ENCODE assay signal across 16 cellular contexts in the genomic region with DNA sequence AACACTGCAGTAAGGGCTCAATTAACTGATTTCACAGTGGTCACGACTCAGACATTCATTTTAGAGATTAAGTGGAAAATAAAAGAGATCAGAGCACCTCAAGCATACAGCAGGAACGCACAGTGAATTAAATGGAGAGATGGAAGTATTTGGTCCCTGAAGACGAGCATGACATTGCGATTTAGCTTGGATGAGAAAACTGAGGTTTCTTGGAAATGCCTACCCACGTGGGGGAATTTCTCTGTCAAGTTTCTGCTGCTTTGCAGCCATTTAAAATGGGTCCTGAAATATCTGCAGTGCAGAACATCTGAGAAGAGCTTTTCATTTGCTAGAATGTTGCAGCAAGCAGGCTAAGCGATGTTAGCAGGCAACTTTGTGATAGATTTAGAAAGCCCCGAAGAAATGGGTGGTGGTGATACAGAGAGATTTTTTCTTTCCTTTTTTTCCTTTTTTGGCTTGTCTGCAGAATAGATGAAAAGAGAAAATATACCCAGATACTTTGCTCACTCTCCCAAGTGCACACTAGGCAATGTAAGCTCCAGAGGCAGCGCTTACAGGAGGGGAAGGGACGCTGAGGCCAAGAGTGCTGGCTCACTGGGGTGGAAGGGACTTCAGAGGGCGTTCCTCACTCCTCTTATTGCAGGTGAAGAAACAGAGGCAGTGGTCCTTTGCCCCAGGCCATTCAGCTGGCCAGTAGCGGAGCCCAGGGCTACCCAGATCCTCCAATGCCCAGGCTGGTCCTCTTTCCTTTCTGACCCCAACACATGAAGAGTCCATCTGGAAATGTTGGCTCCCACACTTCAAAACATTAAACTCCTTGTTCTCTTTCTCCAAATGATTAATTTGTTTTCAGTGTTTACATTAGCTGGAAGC.
DNase-seq lines count a peak whose midpoint lies in the region; ATAC-seq and TF ChIP-seq lines count a peak whose summit lies in the region.
"Had no signal": no experiment of that assay in that cellular context is flagged by ENCODE, and none has a peak within 500 bp of the region (broad histone marks: within the 10 kb centered on the region; RNA-seq: fewer than 3 reads in every experiment).

No MANE protein-coding gene starts in this region.

- H3K9me3 Mint-ChIP-seq in progenitor cell of endocrine pancreas (ENCODE audit: low read depth): no peaks in the 10 kb centered on the region
- H3K9me3 Mint-ChIP-seq: activated naive CD4-positive, alpha-beta T cell treated with anti-CD3 and anti-CD28 coated beads for 36 hours had no signal

- ATAC-seq in HG03045 (IDR thresholded peaks at IDR 0.05; ENCODE audit: unreplicated experiment): no peak
- ATAC-seq: WTC11 had no signal

- BruUV-seq in A673 (replicated peaks; lab: Mats Ljungman, UMichigan): no TSS peak

- H3K4me3 ChIP-seq in fibroblast of mammary gland (ENCODE audit: control insufficient read depth, low read depth, low read length) (no peak overlapping the region), vagina (no peak overlapping the region), A673 (ENCODE audit: low read depth, low read length, poor library complexity, severe bottlenecking) (no peak overlapping the region)
- H3K4me3 ChIP-seq: thyroid gland had no signal

- TF ChIP-seq CTCF in fibroblast of mammary gland (conservative IDR thresholded peaks at IDR 0.05; ENCODE audit: control insufficient read depth, insufficient read depth, low read depth, low read length): no peak
- TF ChIP-seq CTCF in progenitor cell of endocrine pancreas (IDR thresholded peaks at IDR 0.05; ENCODE audit: unreplicated experiment): no peak
- TF ChIP-seq CTCF in vagina (IDR thresholded peaks at IDR 0.05): no peak
- TF ChIP-seq CTCF in A673 (conservative IDR thresholded peaks at IDR 0.05; ENCODE audit: low read depth, low read length): no peak

- no peak overlapping the region for H3K4me3 Mint-ChIP-seq in progenitor cell of endocrine pancreas (ENCODE audit: low read depth)
- H3K4me3 Mint-ChIP-seq: activated naive CD4-positive, alpha-beta T cell treated with anti-CD3 and anti-CD28 coated beads for 36 hours; WTC11 had no signal

- intact Hi-C loops in vagina (cut with DNase I) (no loop called here), A673 (cut with micrococcal nuclease; ENCODE audit: unreplicated experiment) (no loop called here)

- DNase-seq in EH (ENCODE audit: low read depth) (peak; percentile 22), amniotic epithelial cell (ENCODE audit: low read depth) (peak; percentile 18), fibroblast of mammary gland (ENCODE audit: low read depth) (peak; percentile 8), progenitor cell of endocrine pancreas (ENCODE audit: low spot score, unreplicated experiment) (no peak), vagina (ENCODE audit: extremely low spot score in 2 of 2) (no peak), A673 (ENCODE audit: low spot score) (no peak), mesenteric fat pad (ENCODE audit: low spot score) (no peak)
- DNase-seq: activated naive CD4-positive, alpha-beta T cell treated with anti-CD3 and anti-CD28 coated beads for 36 hours; caudate nucleus; NCI-H1694 treated with DMSO at 0.1 percent for 48 hours; NCI-H510A; stimulated activated CD4-positive, alpha-beta T cell treated with anti-CD3 and anti-CD28 coated beads, Interleukin-1b, Interleukin-23, amount 100 ng/mL, for 48 hours; SW 1271; thyroid gland had no signal

- H3K4me1 ChIP-seq in vagina: peaks cover 17% of the 10 kb centered on the region
- no peaks in the 10 kb centered on the region for H3K4me1 ChIP-seq in A673 (ENCODE audit: insufficient read depth, low read length, poor library complexity, severe bottlenecking)

- H3K36me3 Mint-ChIP-seq in progenitor cell of endocrine pancreas (ENCODE audit: insufficient read depth): no peaks in the 10 kb centered on the region

- H3K4me1 Mint-ChIP-seq in progenitor cell of endocrine pancreas (ENCODE audit: low read depth): peaks cover 14% of the 10 kb centered on the region

- TF ChIP-seq POLR2A in vagina (IDR thresholded peaks at IDR 0.05): no peak

- CTCF ChIA-PET in A673 (lab: Charles Lee): no interaction called here

- H3K27me3 Mint-ChIP-seq in progenitor cell of endocrine pancreas: no peaks in the 10 kb centered on the region

- H3K36me3 ChIP-seq in vagina (no peaks in the 10 kb centered on the region), A673 (ENCODE audit: insufficient read depth, low read length, poor library complexity, severe bottlenecking) (no peaks in the 10 kb centered on the region)
- H3K36me3 ChIP-seq: thyroid gland had no signal

- no peak overlapping the region for H3K27ac ChIP-seq in vagina
- H3K27ac ChIP-seq in A673 (ENCODE audit: low read depth, low read length, poor library complexity, severe bottlenecking): no peak overlapping the region
- H3K27ac ChIP-seq: thyroid gland had no signal

- H3K9me3 ChIP-seq in vagina (no peaks in the 10 kb centered on the region), A673 (ENCODE audit: low read depth, low read length, poor library complexity, severe bottlenecking) (no peaks in the 10 kb centered on the region)
- H3K9me3 ChIP-seq: thyroid gland had no signal

- POLR2A ChIA-PET in A673 (lab: Charles Lee; ENCODE audit: low non-redundant PET): no interaction called here

- H3K27me3 ChIP-seq in vagina: no peaks in the 10 kb centered on the region
- peaks cover 8% of the 10 kb centered on the region for H3K27me3 ChIP-seq in A673 (replicated peaks; ENCODE audit: insufficient read depth, low read depth, low read length, poor library complexity)
- H3K27me3 ChIP-seq: thyroid gland had no signal

- H3K27ac Mint-ChIP-seq in progenitor cell of endocrine pancreas: peak overlapping the region; percentile 9
- H3K27ac Mint-ChIP-seq: activated naive CD4-positive, alpha-beta T cell treated with anti-CD3 and anti-CD28 coated beads for 36 hours; WTC11 had no signal

Comparison
In these comparisons a context has a peak if more than half of its experiments do, and no peak if none do; other contexts are left out.
1. DNase-seq: peak in EH (single experiment), amniotic epithelial cell (single experiment) and fibroblast of mammary gland (single experiment); none in progenitor cell of endocrine pancreas (single experiment), vagina (0 of 2), A673 (single experiment) and mesenteric fat pad (single experiment).